In the genomic region with DNA sequence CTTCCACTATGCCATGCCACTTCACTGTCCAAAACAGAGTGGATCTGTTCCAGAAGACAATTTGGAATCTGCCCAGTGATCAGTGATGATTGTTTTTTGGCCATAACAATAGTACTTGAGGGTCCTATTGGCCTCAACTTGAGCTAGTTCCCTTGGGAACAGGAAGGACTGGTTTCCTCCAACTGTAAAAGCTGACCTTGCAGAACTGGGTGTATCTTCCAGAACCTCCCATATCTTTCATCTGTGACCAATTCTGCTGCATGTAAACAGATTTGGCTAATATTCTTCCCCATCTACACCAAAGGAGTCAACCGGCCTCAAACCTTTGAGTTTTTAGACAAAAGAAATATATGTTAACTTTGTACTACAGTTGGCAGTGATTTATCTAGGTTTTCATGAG, we compare ENCODE assay signal across 19 cellular contexts.
DNase-seq lines count a peak whose midpoint lies in the region; TF ChIP-seq lines count a peak whose summit lies in the region.
"Had no signal": no experiment of that assay in that cellular context is flagged by ENCODE, and none has a peak within 500 bp of the region (broad histone marks: within the 10 kb centered on the region; RNA-seq: fewer than 3 reads in every experiment).

No MANE protein-coding gene starts in this region.

- DNase-seq in DMS53 (lab: John Stamatoyannopoulos, UW) (peak; percentile 29), DMS53 treated with DMSO at 0.1 percent for 48 hours (lab: John Stamatoyannopoulos, UW; ENCODE audit: unreplicated experiment) (no peak), LNCaP clone FGC (ENCODE audit: low read depth) (peak; percentile 84), endothelial cell (ENCODE audit: low spot score) (no peak), islet precursor cell (no peak), breast epithelium (ENCODE audit: low spot score in 2 of 2) (no peak), T-helper 9 cell (no peak)
- DNase-seq: ACHN; AML-193; BE2C; CD4-positive, alpha-beta T cell; CD8-positive, alpha-beta memory T cell; DMS 273 treated with DMSO at 0.1 percent for 48 hours; DND-41; H9 had no signal

- no peaks in the 10 kb centered on the region for H3K27me3 Mint-ChIP-seq in endothelial cell (ENCODE audit: unreplicated experiment)
- H3K27me3 Mint-ChIP-seq: CD4-positive, alpha-beta T cell; CD8-positive, alpha-beta memory T cell had no signal

- no peaks in the 10 kb centered on the region for H3K36me3 ChIP-seq in breast epithelium
- H3K36me3 ChIP-seq: BE2C; BLaER1 treated with 17β-estradiol and CSF1 and Interleukin-3, amounts not matched to agents 10 nM and 100 nM had no signal

- no peak for TF ChIP-seq POLR2A in breast epithelium (IDR thresholded peaks at IDR 0.05)

- peaks cover 9% of the 10 kb centered on the region in 2 donors for H3K9me3 ChIP-seq in breast epithelium
- H3K9me3 ChIP-seq: BE2C had no signal

- no peaks in the 10 kb centered on the region for H3K9me3 Mint-ChIP-seq in endothelial cell (ENCODE audit: unreplicated experiment)

- H3K4me1 Mint-ChIP-seq in endothelial cell (ENCODE audit: unreplicated experiment), result peaks cover 4% of the 10 kb centered on the region
- H3K4me1 Mint-ChIP-seq: CD14-positive monocyte; CD8-positive, alpha-beta memory T cell; H9 had no signal

- TF ChIP-seq CTCF in LNCaP clone FGC (IDR thresholded peaks at IDR 0.05; ENCODE audit: control insufficient read depth, extremely low read depth, insufficient read depth) (no peak), endothelial cell (IDR thresholded peaks at IDR 0.05; ENCODE audit: unreplicated experiment) (no peak), breast epithelium (IDR thresholded peaks at IDR 0.05) (no peak)

- H3K4me3 ChIP-seq in LNCaP clone FGC (ENCODE audit: low read depth, low read length) (no peak overlapping the region), breast epithelium (no peak overlapping the region)
- H3K4me3 ChIP-seq: BLaER1 treated with 17β-estradiol and CSF1 and Interleukin-3, amounts not matched to agents 10 nM and 100 nM; GM23338 had no signal

- peaks cover 0 to 19% of the 10 kb centered on the region in 2 donors for H3K27me3 ChIP-seq in breast epithelium
- H3K27me3 ChIP-seq: BE2C had no signal

- H3K27ac ChIP-seq in breast epithelium, result no peak overlapping the region
- H3K27ac ChIP-seq: 22Rv1; BLaER1 treated with 17β-estradiol and CSF1 and Interleukin-3, amounts not matched to agents 10 nM and 100 nM had no signal

- H3K27ac Mint-ChIP-seq in endothelial cell (ENCODE audit: unreplicated experiment), result peak overlapping the region; percentile 64
- H3K27ac Mint-ChIP-seq: CD14-positive monocyte; CD4-positive, alpha-beta T cell; CD8-positive, alpha-beta memory T cell; GM23338; H9 had no signal

- H3K36me3 Mint-ChIP-seq in endothelial cell (ENCODE audit: low read depth, unreplicated experiment), result no peaks in the 10 kb centered on the region
- H3K36me3 Mint-ChIP-seq: CD14-positive monocyte; CD8-positive, alpha-beta memory T cell had no signal

- intact Hi-C loops in breast epithelium (cut with DNase I; ENCODE audit: low total_unique reads), result no loop called here

- no peaks in the 10 kb centered on the region for H3K4me1 ChIP-seq in breast epithelium
- H3K4me1 ChIP-seq: BE2C; BLaER1 treated with 17β-estradiol and CSF1 and Interleukin-3, amounts not matched to agents 10 nM and 100 nM had no signal

- no peak overlapping the region for H3K4me3 Mint-ChIP-seq in endothelial cell (ENCODE audit: unreplicated experiment)
- H3K4me3 Mint-ChIP-seq: CD14-positive monocyte; CD4-positive, alpha-beta T cell; CD8-positive, alpha-beta memory T cell; GM23338; H9 had no signal

Comparison
In these comparisons a context has a peak if more than half of its experiments do, and no peak if none do; other contexts are left out.
1. DNase-seq: peak in DMS53 (single experiment) and LNCaP clone FGC (single experiment); none in DMS53 treated with DMSO at 0.1 percent for 48 hours (single experiment), endothelial cell (single experiment), islet precursor cell (single experiment), breast epithelium (0 of 2) and T-helper 9 cell (single experiment).